Comparison of ENCODE assay signal across 8 cellular contexts in genomic region chr7:151059362-151060112, GRCh38. TPM values are rescaled to one million over a fixed set of nuclear protein-coding genes. Genes with fewer than 3 reads are reported as not detected.
DNase-seq lines count a peak whose midpoint lies in the region; ATAC-seq and TF ChIP-seq lines count a peak whose summit lies in the region.

Gene SLC4A2, plus strand, starts transcription at chr7:151059589. Its CDS starts 2,399 bp downstream, at chr7:151061988.

- H3K9me3 ChIP-seq in Caco-2, result no peaks in the 10 kb centered on the region
- H3K9me3 ChIP-seq in tibial nerve, result no peaks in the 10 kb centered on the region

- H3K4me1 Mint-ChIP-seq in Caco-2 (ENCODE audit: low read depth, unreplicated experiment) (peaks cover 25% of the 10 kb centered on the region), IgD-negative memory B cell (peaks cover 9 to 11% (median 9%) of the 10 kb centered on the region in 3 donors)
- peaks cover 20% of the 10 kb centered on the region for H3K4me1 Mint-ChIP-seq in activated naive CD8-positive, alpha-beta T cell (ENCODE audit: low read depth)

- peak in 1 of 2 donors; percentile 63 for TF ChIP-seq EP300 in tibial nerve (IDR thresholded peaks at IDR 0.05)

- H3K27ac Mint-ChIP-seq in Caco-2 (ENCODE audit: unreplicated experiment) (peak within 1 kb of the TSS; percentile 94), IgD-negative memory B cell (peak within 1 kb of the TSS; percentile 94 to 96 (median 95))
- H3K27ac Mint-ChIP-seq in activated naive CD8-positive, alpha-beta T cell, result peak within 1 kb of the TSS; percentile 90

- peak within 1 kb of the TSS; percentile 93 to 97 (median 96) for H3K27ac ChIP-seq in tibial nerve

- no peaks in the 10 kb centered on the region for H3K9me3 Mint-ChIP-seq in Caco-2 (ENCODE audit: unreplicated experiment)
- no peaks in the 10 kb centered on the region for H3K9me3 Mint-ChIP-seq in IgD-negative memory B cell
- H3K9me3 Mint-ChIP-seq in activated naive CD8-positive, alpha-beta T cell (ENCODE audit: low read depth), result no peaks in the 10 kb centered on the region

- WGBS in tibial nerve, 2 donors, result 0 to 2% methylated on average over 39 to 50 of the region's 75 CpGs

- H3K27me3 Mint-ChIP-seq in Caco-2 (ENCODE audit: insufficient read depth, unreplicated experiment), result no peaks in the 10 kb centered on the region
- H3K27me3 Mint-ChIP-seq in IgD-negative memory B cell, result no peaks in the 10 kb centered on the region
- H3K27me3 Mint-ChIP-seq in activated naive CD8-positive, alpha-beta T cell, result no peaks in the 10 kb centered on the region

- H3K36me3 ChIP-seq in Caco-2 (ENCODE audit: control insufficient read depth, insufficient read depth, low read length) (no peaks in the 10 kb centered on the region), tibial nerve (peaks cover 2 to 16% (median 2%) of the 10 kb centered on the region in 3 donors)

- TF ChIP-seq CTCF in Caco-2 (IDR thresholded peaks at IDR 0.05; ENCODE audit: insufficient read depth in 1 of 2, low read depth in 1 of 2, low read length in 1 of 2, severe bottlenecking in 1 of 2, unreplicated experiment in 1 of 2) (peak; percentile 80 to 82), omental fat pad (IDR thresholded peaks at IDR 0.05) (no peak), tibial nerve (IDR thresholded peaks at IDR 0.05) (peak; percentile 47 to 56 (median 54))

- no TSS peak for BruUV-seq in Caco-2 (replicated peaks; lab: Mats Ljungman, UMichigan)

- H3K4me3 Mint-ChIP-seq in Caco-2 (ENCODE audit: unreplicated experiment) (peak within 1 kb of the TSS; percentile 95), IgD-negative memory B cell (peak within 1 kb of the TSS; percentile 89 to 99 (median 98))
- H3K4me3 Mint-ChIP-seq in activated naive CD8-positive, alpha-beta T cell, result peak within 1 kb of the TSS; percentile 95

- H3K4me1 ChIP-seq in Caco-2 (peaks cover 30% of the 10 kb centered on the region), tibial nerve (peaks cover 0 to 60% (median 42%) of the 10 kb centered on the region in 4 donors)

- intact Hi-C loops in Caco-2 (cut with micrococcal nuclease; ENCODE audit: unreplicated experiment), result loop anchor here (2.0 kb wide), 1 partner anchor 51 kb away; no protein-coding TSS in a partner anchor

- TF ChIP-seq POLR2A in tibial nerve (IDR thresholded peaks at IDR 0.05), result peak; percentile 31 to 61

- DNase-seq in Caco-2 (peak; percentile 79 to 91), SKM-1 treated with dmso at 0.1 percent for 144 hours (lab: John Stamatoyannopoulos, UW; ENCODE audit: unreplicated experiment) (peak; percentile 35), glomerular visceral epithelial cell (ENCODE audit: extremely low spot score) (peak; percentile 70), omental fat pad (ENCODE audit: low spot score) (no peak), tibial nerve (ENCODE audit: low spot score in 2 of 2) (peak; percentile 67 to 73)

- ATAC-seq in GM19468 (IDR thresholded peaks at IDR 0.05; ENCODE audit: extremely low read depth, unreplicated experiment) (peak; percentile 12), omental fat pad (ENCODE audit: low FRiP score) (no peak)

- POLR2A ChIA-PET in Caco-2 (lab: Charles Lee), result interaction anchor here (0.6 kb wide), 1 partner anchor 31 kb away, joined by 3 read pairs; the partner anchor contains the start of gene ABCB8

- H3K36me3 Mint-ChIP-seq in Caco-2 (ENCODE audit: insufficient read depth, unreplicated experiment), result peaks cover 41% of the 10 kb centered on the region
- H3K36me3 Mint-ChIP-seq in IgD-negative memory B cell, result no peaks in the 10 kb centered on the region
- no peaks in the 10 kb centered on the region for H3K36me3 Mint-ChIP-seq in activated naive CD8-positive, alpha-beta T cell

- CTCF ChIA-PET in Caco-2 (lab: Charles Lee), result interaction anchor here (1.7 kb wide), 1 partner anchor 31 kb away, joined by 7 read pairs; the partner anchor contains the start of gene ABCB8

- no peaks in the 10 kb centered on the region for H3K27me3 ChIP-seq in Caco-2 (replicated peaks; ENCODE audit: control insufficient read depth, insufficient read depth, low read length)
- no peaks in the 10 kb centered on the region for H3K27me3 ChIP-seq in tibial nerve

- H3K4me3 ChIP-seq in Caco-2 (ENCODE audit: low read depth, low read length), result peak within 1 kb of the TSS; percentile 59
- peak within 1 kb of the TSS; percentile 72 to 91 (median 80) for H3K4me3 ChIP-seq in tibial nerve

RNA-seq across cellular contexts. Expression of gene SLC4A2, which starts in this region (rescaled TPM):
- total RNA-seq in Caco-2 (2022) (249 and 255 TPM in 2 replicates), omental fat pad (100 to 1,000 TPM; 115 to 126 (median 118) TPM), tibial nerve (100 to 1,000 TPM in 1 of 4 donors, 10 to 100 TPM in 3; 74.3 to 111 (median 91.4) TPM)
- 17.8 TPM for polyA plus RNA-seq in IgD-negative memory B cell

Comparison
In these comparisons a context has a peak if more than half of its experiments do, and no peak if none do; other contexts are left out.
1. CTCF ChIP-seq: peak in Caco-2 (2 of 2) and tibial nerve (5 of 5); none in omental fat pad (0 of 3).
2. Peak in every context shown above with its lines, with median percentiles within 50 percentile points of each other: H3K27ac Mint-ChIP-seq and H3K4me3 Mint-ChIP-seq.